1 cellular context compared by ENCODE assay signal in the genomic region with DNA sequence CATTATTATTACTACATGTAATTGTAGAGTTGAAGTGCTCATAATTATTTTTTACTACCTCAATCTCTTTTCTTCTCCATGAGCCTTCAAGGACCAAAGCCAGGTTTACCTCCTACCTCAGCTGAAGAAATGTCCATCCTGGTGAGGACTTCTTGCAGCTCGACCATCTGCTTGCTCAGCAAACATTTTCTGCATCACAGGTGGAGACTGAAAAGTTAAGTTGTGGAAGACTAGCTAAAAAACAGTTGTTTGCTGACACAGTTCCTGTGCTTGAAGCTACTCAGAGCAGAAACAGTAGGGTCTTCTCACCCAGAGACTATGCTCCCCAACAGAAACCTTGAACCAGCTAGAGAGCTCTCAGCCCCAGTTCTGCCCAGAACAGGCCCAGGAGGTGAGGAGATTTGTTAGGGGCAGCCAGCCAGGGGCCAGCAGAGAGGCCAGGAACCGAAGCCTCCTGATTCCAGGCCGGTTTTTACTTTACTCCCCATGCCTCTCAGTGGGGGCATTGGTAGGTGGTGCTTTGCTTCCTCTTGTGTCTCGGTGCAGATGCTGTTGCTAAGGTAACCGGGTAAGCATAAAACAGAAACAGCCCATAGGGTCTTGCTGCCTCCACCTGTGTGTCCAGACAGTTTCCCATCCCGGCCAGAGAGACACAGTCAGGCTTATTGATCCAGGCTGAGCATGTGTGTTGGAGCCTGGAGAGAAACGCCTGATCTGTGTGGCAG.
TF ChIP-seq lines count a peak whose summit lies in the region.

No MANE protein-coding gene starts in this region.

TF ChIP-seq in SK-N-SH treated with all-trans-retinoic acid at 6 μM for 48 hours, 23 proteins besides CTCF, POLR2A, EP300 and RAD21 (continued from another document):
- TF ChIP-seq, protein P1, sequence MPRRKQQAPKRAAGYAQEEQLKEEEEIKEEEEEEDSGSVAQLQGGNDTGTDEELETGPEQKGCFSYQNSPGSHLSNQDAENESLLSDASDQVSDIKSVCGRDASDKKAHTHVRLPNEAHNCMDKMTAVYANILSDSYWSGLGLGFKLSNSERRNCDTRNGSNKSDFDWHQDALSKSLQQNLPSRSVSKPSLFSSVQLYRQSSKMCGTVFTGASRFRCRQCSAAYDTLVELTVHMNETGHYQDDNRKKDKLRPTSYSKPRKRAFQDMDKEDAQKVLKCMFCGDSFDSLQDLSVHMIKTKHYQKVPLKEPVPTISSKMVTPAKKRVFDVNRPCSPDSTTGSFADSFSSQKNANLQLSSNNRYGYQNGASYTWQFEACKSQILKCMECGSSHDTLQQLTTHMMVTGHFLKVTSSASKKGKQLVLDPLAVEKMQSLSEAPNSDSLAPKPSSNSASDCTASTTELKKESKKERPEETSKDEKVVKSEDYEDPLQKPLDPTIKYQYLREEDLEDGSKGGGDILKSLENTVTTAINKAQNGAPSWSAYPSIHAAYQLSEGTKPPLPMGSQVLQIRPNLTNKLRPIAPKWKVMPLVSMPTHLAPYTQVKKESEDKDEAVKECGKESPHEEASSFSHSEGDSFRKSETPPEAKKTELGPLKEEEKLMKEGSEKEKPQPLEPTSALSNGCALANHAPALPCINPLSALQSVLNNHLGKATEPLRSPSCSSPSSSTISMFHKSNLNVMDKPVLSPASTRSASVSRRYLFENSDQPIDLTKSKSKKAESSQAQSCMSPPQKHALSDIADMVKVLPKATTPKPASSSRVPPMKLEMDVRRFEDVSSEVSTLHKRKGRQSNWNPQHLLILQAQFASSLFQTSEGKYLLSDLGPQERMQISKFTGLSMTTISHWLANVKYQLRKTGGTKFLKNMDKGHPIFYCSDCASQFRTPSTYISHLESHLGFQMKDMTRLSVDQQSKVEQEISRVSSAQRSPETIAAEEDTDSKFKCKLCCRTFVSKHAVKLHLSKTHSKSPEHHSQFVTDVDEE (CRISPR knock-in tag; IDR thresholded peaks at IDR 0.05) = no peak
- TF ChIP-seq ESRRG (CRISPR knock-in tag; IDR thresholded peaks at IDR 0.05) (no peak), ISL1 (CRISPR knock-in tag; IDR thresholded peaks at IDR 0.05) (no peak), ZFP30 (CRISPR knock-in tag; IDR thresholded peaks at IDR 0.05) (no peak), PPARA (CRISPR knock-in tag; IDR thresholded peaks at IDR 0.05; ENCODE audit: borderline replicate concordance) (no peak), ZNF70 (CRISPR knock-in tag; IDR thresholded peaks at IDR 0.05) (no peak), ZNF8 (CRISPR knock-in tag; IDR thresholded peaks at IDR 0.05) (no peak), ARNTL (CRISPR knock-in tag; IDR thresholded peaks at IDR 0.05; ENCODE audit: borderline replicate concordance, low read depth) (no peak), ZC3H10 (CRISPR knock-in tag; IDR thresholded peaks at IDR 0.05) (no peak)
- TF ChIP-seq, protein P2, sequence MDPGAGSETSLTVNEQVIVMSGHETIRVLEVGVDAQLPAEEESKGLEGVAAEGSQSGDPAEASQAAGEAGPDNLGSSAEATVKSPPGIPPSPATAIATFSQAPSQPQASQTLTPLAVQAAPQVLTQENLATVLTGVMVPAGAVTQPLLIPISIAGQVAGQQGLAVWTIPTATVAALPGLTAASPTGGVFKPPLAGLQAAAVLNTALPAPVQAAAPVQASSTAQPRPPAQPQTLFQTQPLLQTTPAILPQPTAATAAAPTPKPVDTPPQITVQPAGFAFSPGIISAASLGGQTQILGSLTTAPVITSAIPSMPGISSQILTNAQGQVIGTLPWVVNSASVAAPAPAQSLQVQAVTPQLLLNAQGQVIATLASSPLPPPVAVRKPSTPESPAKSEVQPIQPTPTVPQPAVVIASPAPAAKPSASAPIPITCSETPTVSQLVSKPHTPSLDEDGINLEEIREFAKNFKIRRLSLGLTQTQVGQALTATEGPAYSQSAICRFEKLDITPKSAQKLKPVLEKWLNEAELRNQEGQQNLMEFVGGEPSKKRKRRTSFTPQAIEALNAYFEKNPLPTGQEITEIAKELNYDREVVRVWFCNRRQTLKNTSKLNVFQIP (CRISPR knock-in tag; IDR thresholded peaks at IDR 0.05; ENCODE audit: borderline replicate concordance, low read depth) = no peak
